ENCODE assay signal across 18 cellular contexts in genomic region chr5:177490311-177490991, GRCh38. TPM values are rescaled to one million over a fixed set of nuclear protein-coding genes. Genes with fewer than 3 reads are reported as not detected.
DNase-seq lines count a peak whose midpoint lies in the region; ATAC-seq, FAIRE-seq and TF ChIP-seq lines count a peak whose summit lies in the region.
"Had no signal": no experiment of that assay in that cellular context is flagged by ENCODE, and none has a peak within 500 bp of the region (broad histone marks: within the 10 kb centered on the region; RNA-seq: fewer than 3 reads in every experiment).

No MANE protein-coding gene starts in this region.

- H3K36me3 Mint-ChIP-seq in CD14-positive monocyte = peaks cover 63 to 75% of the 10 kb centered on the region in 2 donors

- H2BK15ac ChIP-seq in H1 (ENCODE audit: low read length) = no peak overlapping the region

- H4K91ac ChIP-seq in H1 (replicated peaks; ENCODE audit: insufficient read length, low read length) = no peak overlapping the region

- H3K79me1 ChIP-seq in H1 (ENCODE audit: low read depth, low read length) = peaks cover 7% of the 10 kb centered on the region; the same call in 1 of the 2 replicates

- intact Hi-C loops in CD14-positive monocyte (cut with micrococcal nuclease) (loop anchor here in 1 of 2 donors (10.0 kb wide), 1 partner anchor 54 kb away; no protein-coding TSS in a partner anchor), OCI-LY7 (cut with micrococcal nuclease; ENCODE audit: unreplicated experiment) (no loop called here), posterior cingulate gyrus (cut with DNase I) (no loop called here)

- H3K56ac ChIP-seq in H1 (replicated peaks; ENCODE audit: insufficient read length, low read depth, low read length) = no peak overlapping the region

- H4K5ac ChIP-seq in H1 (ENCODE audit: insufficient read length, low read depth, low read length) = no peak overlapping the region

- no peak for TF ChIP-seq RAD21 in H1 (IDR thresholded peaks at IDR 0.05 in 1 of 2, conservative IDR thresholded peaks at IDR 0.05 in 1 of 2; ENCODE audit: low read depth in 2 of 2, low read length in 2 of 2)

- POLR2A ChIA-PET in OCI-LY7 (lab: Charles Lee) (interaction anchor here (0.6 kb wide), 1 partner anchor 717 kb away, joined by 3 read pairs; no protein-coding TSS in a partner anchor), H1 (lab: Charles Lee; ENCODE audit: partially characterized antibody) (interaction anchor here (65.5 to 67.5 kb wide), 2 partner anchors 11 to 21 kb away, joined by 3349 read pairs; partner anchors contain the start of genes DBN1, DOK3, PDLIM7 and PRR7)

- peak overlapping the region; percentile 51; the same call in 1 of the 2 replicates for H4K8ac ChIP-seq in H1 (ENCODE audit: extremely low read depth, insufficient read depth, low read length)

- H2AFZ ChIP-seq in OCI-LY7 (ENCODE audit: low read length) (no peak overlapping the region), H1 (ENCODE audit: low read length) (no peak overlapping the region)

- H3K27ac ChIP-seq in OCI-LY7 (ENCODE audit: low read depth, low read length, poor library complexity, severe bottlenecking) (no peak overlapping the region), H1 (ENCODE audit: low read depth, low read length) (no peak overlapping the region)

- no peaks in the 10 kb centered on the region; the same call in 1 of the 2 replicates for H3K23me2 ChIP-seq in H1 (ENCODE audit: low read depth, low read length)

- TF ChIP-seq POLR2A in H1 (IDR thresholded peaks at IDR 0.05; ENCODE audit: control extremely low read depth in 1 of 2, low read depth in 2 of 2, low read length in 2 of 2) = no peak

- 93% methylated on average over 15 of the region's 15 CpGs; no CpG with 5 or more reads in 1 of the 2 experiments for WGBS in H1 (ENCODE audit: extremely low coverage in 1 of 2, insufficient coverage in 1 of 2, insufficient read length in 1 of 2, insufficient replicate concordance in 2 of 2, low coverage in 1 of 2, low lambda C conversion rate in 2 of 2, missing lambda C conversion rate in 1 of 2), 2 experiments

- peaks cover 0 to 4% (median 0%) of the 10 kb centered on the region in 7 donors for H3K9me3 Mint-ChIP-seq in CD14-positive monocyte
- H3K9me3 Mint-ChIP-seq: activated naive CD4-positive, alpha-beta T cell treated with anti-CD3 and anti-CD28 coated beads, Interleukin-2, amount 50 U/mL, for 24 hours; effector memory CD8-positive, alpha-beta T cell; stimulated activated naive CD8-positive, alpha-beta T cell treated with anti-CD3 and anti-CD28 coated beads, Interleukin-15, amount 100 ng/mL, for 72 hours had no signal

- H2BK5ac ChIP-seq in H1 (ENCODE audit: low read depth, low read length) = peak overlapping the region; percentile 60

- H3K4me1 ChIP-seq in OCI-LY7 (ENCODE audit: insufficient read depth, low read length, poor library complexity, severe bottlenecking) (peaks cover 35% of the 10 kb centered on the region), H1 (replicated peaks in 1 of 4; ENCODE audit: control insufficient read depth in 3 of 4, insufficient read depth in 4 of 4, low read length in 3 of 4) (peaks cover 0 to 15% (median 13%) of the 10 kb centered on the region in 4 experiments; a peak in 6 of 7 replicates)

- ATAC-seq in GM18858 (IDR thresholded peaks at IDR 0.05; ENCODE audit: unreplicated experiment) = no peak
- no peak for ATAC-seq in GM21447 (IDR thresholded peaks at IDR 0.05; ENCODE audit: unreplicated experiment)
- ATAC-seq in HG03439 (IDR thresholded peaks at IDR 0.05; ENCODE audit: unreplicated experiment) = no peak
- ATAC-seq: left lobe of liver had no signal

- no peak overlapping the region; the same call in 1 of the 2 replicates for H3K18ac ChIP-seq in H1 (ENCODE audit: extremely low read depth, low read length)

- H3K4ac ChIP-seq in H1 (replicated peaks; ENCODE audit: insufficient read length, low read depth, low read length) = no peak overlapping the region

- H3K36me3 ChIP-seq in OCI-LY7 (ENCODE audit: insufficient read depth, low read length) (peaks cover 12% of the 10 kb centered on the region; the same call in 1 of the 2 replicates), H1 (ENCODE audit: control insufficient read depth in 2 of 4, insufficient read depth in 4 of 4, low read length in 3 of 4) (peaks cover 25 to 51% (median 40%) of the 10 kb centered on the region in 4 experiments)

- H3K27me3 ChIP-seq in H1 (replicated peaks in 1 of 4; ENCODE audit: control insufficient read depth in 3 of 4, extremely low read depth in 1 of 4, insufficient read depth in 3 of 4, low read length in 3 of 4) = no peaks in the 10 kb centered on the region

- TF ChIP-seq CTCF in CD14-positive monocyte (IDR thresholded peaks at IDR 0.05) (no peak), OCI-LY7 (conservative IDR thresholded peaks at IDR 0.05; ENCODE audit: low read length) (no peak), H1 (IDR thresholded peaks at IDR 0.05; ENCODE audit: control extremely low read depth in 1 of 3, insufficient read depth in 1 of 3, low read depth in 1 of 3, low read length in 3 of 3) (no peak)

- no peak overlapping the region for H3K9ac ChIP-seq in H1 (replicated peaks in 1 of 4; ENCODE audit: extremely low read depth in 1 of 4, low read depth in 3 of 4, low read length in 3 of 4)

- no peak overlapping the region for H3K4me3 Mint-ChIP-seq in CD14-positive monocyte
- H3K4me3 Mint-ChIP-seq: activated naive CD4-positive, alpha-beta T cell treated with anti-CD3 and anti-CD28 coated beads, Interleukin-2, amount 50 U/mL, for 24 hours; effector memory CD8-positive, alpha-beta T cell; stimulated activated naive CD8-positive, alpha-beta T cell treated with anti-CD3 and anti-CD28 coated beads, Interleukin-15, amount 100 ng/mL, for 72 hours had no signal

- no peak for FAIRE-seq in H1 (lab: Jason Lieb, UNC)
- FAIRE-seq: bronchial epithelial cell had no signal

- H3K79me2 ChIP-seq in OCI-LY7 (ENCODE audit: insufficient read depth, low read depth, low read length) = no peaks in the 10 kb centered on the region
- H3K79me2 ChIP-seq in H1 (ENCODE audit: control insufficient read depth in 1 of 2, insufficient read depth in 2 of 2, low read length in 2 of 2) = peaks cover 0 to 5% of the 10 kb centered on the region in 2 experiments; a peak in 1 of 4 replicates

- DNase-seq in CD14-positive monocyte (ENCODE audit: low spot score) (no peak), OCI-LY7 (ENCODE audit: low spot score) (no peak), H1 (ENCODE audit: low read depth in 1 of 2, low spot score in 2 of 2) (no peak), posterior cingulate gyrus (peak in 7 of 10 donors; percentile 49 to 93 (median 61)), NCI-H2227 (lab: John Stamatoyannopoulos, UW; ENCODE audit: unreplicated experiment) (no peak)
- DNase-seq: activated CD4-positive, alpha-beta T cell treated with anti-CD3 and anti-CD28 coated beads, Interleukin-2, amount 50 U/mL, for 4 hours; activated T-cell treated with anti-CD3 and anti-CD28 coated beads, Interleukin-2, amount 50 U/mL, for 1 hour; effector memory CD8-positive, alpha-beta T cell; NCI-H187 treated with DMSO at 0.1 percent for 48 hours; NCI-H510A treated with DMSO at 0.1 percent for 48 hours; OCI-M1; stimulated activated naive CD8-positive, alpha-beta T cell treated with anti-CD3 and anti-CD28 coated beads, Interleukin-15, amount 100 ng/mL, for 72 hours had no signal

- BruUV-seq in OCI-LY7 (replicated peaks; lab: Mats Ljungman, UMichigan) = no TSS peak

- no peak overlapping the region for H3K23ac ChIP-seq in H1 (ENCODE audit: insufficient read length)

- H4K20me1 ChIP-seq in OCI-LY7 (ENCODE audit: insufficient read depth, low read length) (no peaks in the 10 kb centered on the region), H1 (replicated peaks in 1 of 2; ENCODE audit: control insufficient read depth in 1 of 2, insufficient read depth in 2 of 2, low read length in 2 of 2) (peaks cover 8 to 10% of the 10 kb centered on the region in 2 experiments)

- H2BK12ac ChIP-seq in H1 (ENCODE audit: low read depth, low read length) = no peak overlapping the region

- no peaks in the 10 kb centered on the region for H3K9me2 ChIP-seq in OCI-LY7 (ENCODE audit: insufficient read depth, low read length)

- peaks cover 40% of the 10 kb centered on the region for H3K4me1 Mint-ChIP-seq in CD14-positive monocyte

- H3K4me3 ChIP-seq in OCI-LY7 (ENCODE audit: low read depth, low read length, poor library complexity, severe bottlenecking) (no peak overlapping the region), H1 (ENCODE audit: extremely low read depth in 1 of 4, insufficient read depth in 2 of 4, low read depth in 3 of 4, low read length in 4 of 4) (no peak overlapping the region)

- CTCF ChIA-PET in OCI-LY7 (lab: Charles Lee; ENCODE audit: unreplicated experiment) = no interaction called here
- CTCF ChIA-PET in H1 (lab: Charles Lee; ENCODE audit: partially characterized antibody) = interaction anchor here (0.7 to 12.7 kb wide), 10 partner anchors 12 to 733 kb away, joined by 3 to 306 read pairs (median 6); partner anchors contain the start of genes DDX41, DOK3 and PDLIM7

- H2BK20ac ChIP-seq in H1 (ENCODE audit: low read length) = no peak overlapping the region

- H3K14ac ChIP-seq in H1 (ENCODE audit: insufficient read length) = no peak overlapping the region

- H3K4me2 ChIP-seq in OCI-LY7 (ENCODE audit: low read length) = peak overlapping the region; percentile 49
- H3K4me2 ChIP-seq in H1 (ENCODE audit: insufficient read depth in 1 of 2, low read depth in 2 of 2, low read length in 2 of 2) = no peak overlapping the region

- no peaks in the 10 kb centered on the region for H3K9me3 ChIP-seq in OCI-LY7 (ENCODE audit: low read length)
- H3K9me3 ChIP-seq in H1 (ENCODE audit: insufficient read depth in 2 of 2, low read depth in 1 of 2, low read length in 1 of 2) = no peaks in the 10 kb centered on the region

- peak overlapping the region in 4 of 7 donors; percentile 32 to 58 (median 46) for H3K27ac Mint-ChIP-seq in CD14-positive monocyte
- H3K27ac Mint-ChIP-seq: activated naive CD4-positive, alpha-beta T cell treated with anti-CD3 and anti-CD28 coated beads, Interleukin-2, amount 50 U/mL, for 24 hours; effector memory CD8-positive, alpha-beta T cell had no signal

- H2BK120ac ChIP-seq in H1 (replicated peaks; ENCODE audit: low read depth, low read length) = no peak overlapping the region

- TF ChIP-seq EP300 in H1 (IDR thresholded peaks at IDR 0.05; ENCODE audit: borderline replicate concordance in 1 of 2, low read depth in 2 of 2, low read length in 2 of 2) = no peak

- no peak overlapping the region for H2AK5ac ChIP-seq in H1 (ENCODE audit: low read depth, low read length)

- H3K27me3 Mint-ChIP-seq in CD14-positive monocyte (ENCODE audit: low read depth in 3 of 3) = peaks cover 3 to 9% (median 8%) of the 10 kb centered on the region in 3 donors
- H3K27me3 Mint-ChIP-seq: activated naive CD4-positive, alpha-beta T cell treated with anti-CD3 and anti-CD28 coated beads, Interleukin-2, amount 50 U/mL, for 24 hours; effector memory CD8-positive, alpha-beta T cell; stimulated activated naive CD8-positive, alpha-beta T cell treated with anti-CD3 and anti-CD28 coated beads, Interleukin-15, amount 100 ng/mL, for 72 hours had no signal

RNA-seq across cellular contexts. Expression of gene PDLIM7, which starts 7.0 kb away (rescaled TPM):
- 10 to 100 TPM; 21.6 to 27.2 TPM for polyA plus RNA-seq in CD14-positive monocyte
- total RNA-seq in OCI-LY7 (2014; rRNA removed; shearing (Covaris generic)) = 38.8 and 41.4 TPM in 2 replicates
- total RNA-seq in OCI-LY7 (2022) = 58.0 and 78.9 TPM in 2 replicates
- 86.7 and 94.2 TPM in 2 replicates for total RNA-seq in H1 (2021; fragmentation: NEBNext Ultra II Directional; extraction: Animal tissue kit (Norgen Biotek cat#: 25700))
- polyA plus RNA-seq in H1 (2011; rRNA removed) = 67.3 and 118 TPM in 2 replicates
- 69.8 TPM for polyA plus RNA-seq in H1 (2011; cell fraction: cytosol; rRNA removed)
- 396 TPM for polyA plus RNA-seq in H1 (2011; cell fraction: nucleus; rRNA removed)
- polyA plus RNA-seq in H1 (2012, experiment 1 of 2) = 66.9 to 114 TPM (median 104 TPM) in 4 replicates
- polyA plus RNA-seq in H1 (2012, experiment 2 of 2) = 72.7 TPM
- 55.8 TPM for polyA plus RNA-seq in H1 (2013, experiment 1 of 2)
- 54.4 TPM for polyA plus RNA-seq in H1 (2013, experiment 2 of 2)
- 22.3 and 28.0 TPM in 2 replicates for polyA minus RNA-seq in H1 (2011; rRNA and poly(A)+ RNA removed)
- 53.7 TPM for polyA minus RNA-seq in H1 (2011; cell fraction: cytosol; rRNA and poly(A)+ RNA removed)
- 149 TPM for polyA minus RNA-seq in H1 (2011; cell fraction: nucleus; rRNA and poly(A)+ RNA removed)

RNA-seq across cellular contexts. Expression of gene DBN1, which starts 17.0 kb away (rescaled TPM):
- polyA plus RNA-seq in CD14-positive monocyte (1 to 10 TPM in 1 of 2 donors, under 1 TPM in 1; 0.71 to 1.6 TPM), H1 (2011; rRNA removed) (168 and 250 TPM in 2 replicates)
- 11.7 and 17.4 TPM in 2 replicates for total RNA-seq in OCI-LY7 (2014; rRNA removed; shearing (Covaris generic))
- 21.3 and 22.0 TPM in 2 replicates for total RNA-seq in OCI-LY7 (2022)
- total RNA-seq in H1 (2021; fragmentation: NEBNext Ultra II Directional; extraction: Animal tissue kit (Norgen Biotek cat#: 25700)) = 325 and 333 TPM in 2 replicates
- 212 TPM for polyA plus RNA-seq in H1 (2011; cell fraction: cytosol; rRNA removed)
- 1,074 TPM for polyA plus RNA-seq in H1 (2011; cell fraction: nucleus; rRNA removed)
- polyA plus RNA-seq in H1 (2012, experiment 1 of 2) = 188 to 314 TPM (median 284 TPM) in 4 replicates
- 241 TPM for polyA plus RNA-seq in H1 (2012, experiment 2 of 2)
- polyA plus RNA-seq in H1 (2013, experiment 1 of 2) = 332 TPM
- 350 TPM for polyA plus RNA-seq in H1 (2013, experiment 2 of 2)
- polyA minus RNA-seq in H1 (2011; rRNA and poly(A)+ RNA removed) = 120 and 154 TPM in 2 replicates
- polyA minus RNA-seq in H1 (2011; cell fraction: cytosol; rRNA and poly(A)+ RNA removed) = 133 TPM
- 288 TPM for polyA minus RNA-seq in H1 (2011; cell fraction: nucleus; rRNA and poly(A)+ RNA removed)

RNA-seq across cellular contexts. Expression of gene DOK3, which starts 19.2 kb away (rescaled TPM):
- 10 to 100 TPM; 62.8 to 98.3 TPM for polyA plus RNA-seq in CD14-positive monocyte
- 186 and 197 TPM in 2 replicates for total RNA-seq in OCI-LY7 (2014; rRNA removed; shearing (Covaris generic))
- total RNA-seq in OCI-LY7 (2022) = 260 and 268 TPM in 2 replicates
- total RNA-seq in H1 (2021; fragmentation: NEBNext Ultra II Directional; extraction: Animal tissue kit (Norgen Biotek cat#: 25700)) = 6.4 and 8.6 TPM in 2 replicates
- 4.2 and 6.3 TPM in 2 replicates for polyA plus RNA-seq in H1 (2011; rRNA removed)
- 4.7 TPM for polyA plus RNA-seq in H1 (2011; cell fraction: cytosol; rRNA removed)
- polyA plus RNA-seq in H1 (2011; cell fraction: nucleus; rRNA removed) = 28.3 TPM
- polyA plus RNA-seq in H1 (2012, experiment 1 of 2) = 5.7 to 10.5 TPM (median 6.6 TPM) in 4 replicates
- polyA plus RNA-seq in H1 (2012, experiment 2 of 2) = 3.0 TPM
- 5.7 TPM for polyA plus RNA-seq in H1 (2013, experiment 1 of 2)
- polyA plus RNA-seq in H1 (2013, experiment 2 of 2) = 5.5 TPM
- 1.3 and 3.3 TPM in 2 replicates for polyA minus RNA-seq in H1 (2011; rRNA and poly(A)+ RNA removed)
- 0.73 TPM for polyA minus RNA-seq in H1 (2011; cell fraction: cytosol; rRNA and poly(A)+ RNA removed)
- 7.3 TPM for polyA minus RNA-seq in H1 (2011; cell fraction: nucleus; rRNA and poly(A)+ RNA removed)

RNA-seq across cellular contexts. Expression of gene DDX41, which starts 26.3 kb away (rescaled TPM):
- polyA plus RNA-seq in CD14-positive monocyte (10 to 100 TPM; 44.9 to 70.3 TPM), H1 (2011; rRNA removed) (135 and 187 TPM in 2 replicates)
- total RNA-seq in OCI-LY7 (2014; rRNA removed; shearing (Covaris generic)) = 216 and 224 TPM in 2 replicates
- 145 and 169 TPM in 2 replicates for total RNA-seq in OCI-LY7 (2022)
- 101 and 102 TPM in 2 replicates for total RNA-seq in H1 (2021; fragmentation: NEBNext Ultra II Directional; extraction: Animal tissue kit (Norgen Biotek cat#: 25700))
- polyA plus RNA-seq in H1 (2011; cell fraction: cytosol; rRNA removed) = 198 TPM
- polyA plus RNA-seq in H1 (2011; cell fraction: nucleus; rRNA removed) = 361 TPM
- 72.1 to 148 TPM (median 142 TPM) in 4 replicates for polyA plus RNA-seq in H1 (2012, experiment 1 of 2)
- polyA plus RNA-seq in H1 (2012, experiment 2 of 2) = 81.7 TPM
- polyA plus RNA-seq in H1 (2013, experiment 1 of 2) = 72.4 TPM
- 70.9 TPM for polyA plus RNA-seq in H1 (2013, experiment 2 of 2)
- polyA minus RNA-seq in H1 (2011; rRNA and poly(A)+ RNA removed) = 105 and 106 TPM in 2 replicates
- polyA minus RNA-seq in H1 (2011; cell fraction: cytosol; rRNA and poly(A)+ RNA removed) = 142 TPM
- 80.9 TPM for polyA minus RNA-seq in H1 (2011; cell fraction: nucleus; rRNA and poly(A)+ RNA removed)

RNA-seq across cellular contexts. Expression of gene PRR7, which starts 43.8 kb away (rescaled TPM):
- polyA plus RNA-seq in CD14-positive monocyte (1 to 10 TPM; 1.8 to 2.1 TPM), H1 (2011; rRNA removed) (11.8 and 23.1 TPM in 2 replicates)
- 7.0 and 13.6 TPM in 2 replicates for total RNA-seq in OCI-LY7 (2014; rRNA removed; shearing (Covaris generic))
- total RNA-seq in OCI-LY7 (2022) = 12.5 and 12.8 TPM in 2 replicates
- 8.0 and 8.6 TPM in 2 replicates for total RNA-seq in H1 (2021; fragmentation: NEBNext Ultra II Directional; extraction: Animal tissue kit (Norgen Biotek cat#: 25700))
- polyA plus RNA-seq in H1 (2011; cell fraction: cytosol; rRNA removed) = 11.7 TPM
- 12.5 TPM for polyA plus RNA-seq in H1 (2011; cell fraction: nucleus; rRNA removed)
- polyA plus RNA-seq in H1 (2012, experiment 1 of 2) = 0.79 to 4.9 TPM (median 4.9 TPM) in 4 replicates
- 2.8 TPM for polyA plus RNA-seq in H1 (2012, experiment 2 of 2)
- 5.2 TPM for polyA plus RNA-seq in H1 (2013, experiment 1 of 2)
- polyA plus RNA-seq in H1 (2013, experiment 2 of 2) = 4.9 TPM
- polyA minus RNA-seq in H1 (2011; rRNA and poly(A)+ RNA removed) = 0.12 and 0.13 TPM in 2 replicates
- polyA minus RNA-seq in H1 (2011; cell fraction: cytosol; rRNA and poly(A)+ RNA removed) = 5.2 TPM
- polyA minus RNA-seq in H1 (2011; cell fraction: nucleus; rRNA and poly(A)+ RNA removed) = 7.5 TPM

Comparison
In these comparisons a context has a peak if more than half of its experiments do, and no peak if none do; other contexts are left out.
1. DNase-seq: peak in posterior cingulate gyrus (7 of 10); none in CD14-positive monocyte (single experiment), OCI-LY7 (single experiment), H1 (0 of 2) and NCI-H2227 (single experiment).
2. RNA of gene DBN1, which starts 17.0 kb away (total RNA-seq): 325 to 333 TPM in H1; 11.7 to 22.0 TPM in OCI-LY7; every median in the first group is over 10 times any median in the second.
3. RNA of gene DOK3, which starts 19.2 kb away (total RNA-seq): 186 to 268 TPM in OCI-LY7; 6.4 to 8.6 TPM in H1; every median in the first group is over 10 times any median in the second.